Comparison of ENCODE assay signal across 1 cellular context in genomic region chr17:78517421-78517820, GRCh38.
A peak's percentile ranks its signal among the peaks of the same experiment; 100 is the strongest.
TF ChIP-seq lines count a peak whose summit lies in the region.

No MANE protein-coding gene starts in this region.

TF ChIP-seq in SK-N-SH, 30 proteins besides CTCF, POLR2A, EP300 and RAD21 (continued from another document):
- TF ChIP-seq USF2 (IDR thresholded peaks at IDR 0.05; ENCODE audit: borderline replicate concordance, low read depth, low read length) (no peak), CHD2 (IDR thresholded peaks at IDR 0.05; ENCODE audit: low read length, partially characterized antibody) (no peak), IRF3 (IDR thresholded peaks at IDR 0.05; ENCODE audit: low read depth, low read length) (no peak), GABPA (IDR thresholded peaks at IDR 0.05; ENCODE audit: low read depth) (no peak), NRF1 (IDR thresholded peaks at IDR 0.05; ENCODE audit: low read depth, low read length) (no peak), ELF1 (IDR thresholded peaks at IDR 0.05) (no peak), RFX5 (IDR thresholded peaks at IDR 0.05; ENCODE audit: low read length) (no peak), EZH2phosphoT487 (IDR thresholded peaks at IDR 0.05; ENCODE audit: borderline replicate concordance, low read depth) (no peak), GATA2 (CRISPR knock-in tag; IDR thresholded peaks at IDR 0.05) (peak; percentile 59)
